Comparison of ENCODE assay signal across 11 cellular contexts in the genomic region with DNA sequence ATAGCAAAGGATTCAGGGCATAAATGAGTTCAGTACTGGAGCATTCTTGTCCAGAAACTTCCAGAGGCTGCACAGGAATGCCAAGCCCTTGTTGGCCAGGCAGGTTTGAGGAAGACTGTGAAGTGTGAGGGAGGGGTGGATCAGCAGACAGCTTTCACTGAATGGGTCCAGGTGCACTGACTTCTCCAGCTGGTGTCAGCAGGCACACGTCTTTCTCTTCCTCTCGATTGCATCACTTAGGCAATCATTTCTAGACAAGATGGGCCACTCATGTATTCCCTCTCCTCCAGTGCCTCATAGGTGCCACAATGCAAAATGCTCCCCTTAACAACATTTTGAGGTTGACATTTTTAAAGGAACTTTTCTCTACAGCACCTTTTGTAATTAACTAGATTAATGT. TPM values are rescaled to one million over a fixed set of nuclear protein-coding genes. Genes with fewer than 3 reads are reported as not detected.
DNase-seq lines count a peak whose midpoint lies in the region; ATAC-seq and TF ChIP-seq lines count a peak whose summit lies in the region.
"Had no signal": no experiment of that assay in that cellular context is flagged by ENCODE, and none has a peak within 500 bp of the region (broad histone marks: within the 10 kb centered on the region; RNA-seq: fewer than 3 reads in every experiment).

No MANE protein-coding gene starts in this region.

- no peaks in the 10 kb centered on the region for H3K9me3 Mint-ChIP-seq in activated CD4-positive, alpha-beta T cell treated with anti-CD3 and anti-CD28 coated beads, Interleukin-2, amount 10 ng/mL, durations not matched to agents 24 days and 14 days

- H3K27ac Mint-ChIP-seq in activated CD4-positive, alpha-beta T cell treated with anti-CD3 and anti-CD28 coated beads, Interleukin-2, amount 10 ng/mL, durations not matched to agents 24 days and 14 days: no peak overlapping the region

- H3K4me3 ChIP-seq in LNCaP clone FGC (ENCODE audit: low read depth, low read length): no peak overlapping the region
- H3K4me3 ChIP-seq in dorsolateral prefrontal cortex: no peak overlapping the region
- H3K4me3 ChIP-seq: psoas muscle, upper lobe of left lung had no signal

- peak overlapping the region in 35 of 59 donors; percentile 8 to 78 (median 53) for H3K27ac ChIP-seq in dorsolateral prefrontal cortex
- H3K27ac ChIP-seq: psoas muscle, upper lobe of left lung had no signal

- peaks cover 4% of the 10 kb centered on the region for H3K36me3 Mint-ChIP-seq in activated CD4-positive, alpha-beta T cell treated with anti-CD3 and anti-CD28 coated beads, Interleukin-2, amount 10 ng/mL, durations not matched to agents 24 days and 14 days (ENCODE audit: low read depth)

- no peaks in the 10 kb centered on the region for H3K27me3 ChIP-seq in dorsolateral prefrontal cortex
- H3K27me3 ChIP-seq: upper lobe of left lung had no signal

- peak; percentile 74 for ATAC-seq in GM21515 (IDR thresholded peaks at IDR 0.05; ENCODE audit: unreplicated experiment)
- ATAC-seq: psoas muscle had no signal

- H3K4me1 Mint-ChIP-seq in activated CD4-positive, alpha-beta T cell treated with anti-CD3 and anti-CD28 coated beads, Interleukin-2, amount 10 ng/mL, durations not matched to agents 24 days and 14 days: no peaks in the 10 kb centered on the region

- TF ChIP-seq CTCF in LNCaP clone FGC (IDR thresholded peaks at IDR 0.05; ENCODE audit: control insufficient read depth, extremely low read depth, insufficient read depth): peak; percentile 65
- TF ChIP-seq CTCF in dorsolateral prefrontal cortex (IDR thresholded peaks at IDR 0.05 in 54 of 56, conservative IDR thresholded peaks at IDR 0.05 in 2 of 56; ENCODE audit: low read depth in 1 of 56, partially characterized antibody in 56 of 56): no peak

- H3K27me3 Mint-ChIP-seq in activated CD4-positive, alpha-beta T cell treated with anti-CD3 and anti-CD28 coated beads, Interleukin-2, amount 10 ng/mL, durations not matched to agents 24 days and 14 days: peaks cover 3% of the 10 kb centered on the region

- H3K4me3 Mint-ChIP-seq in activated CD4-positive, alpha-beta T cell treated with anti-CD3 and anti-CD28 coated beads, Interleukin-2, amount 10 ng/mL, durations not matched to agents 24 days and 14 days: no peak overlapping the region

- DNase-seq in COLO668 (lab: John Stamatoyannopoulos, UW; ENCODE audit: unreplicated experiment): peak; percentile 21
- peak; percentile 52 for DNase-seq in LNCaP clone FGC (ENCODE audit: low read depth)
- no peak for DNase-seq in dorsolateral prefrontal cortex
- no peak for DNase-seq in T-helper 9 cell
- DNase-seq in amniotic stem cell (lab: John Stamatoyannopoulos, UW): no peak
- no peak for DNase-seq in occipital lobe (lab: John Stamatoyannopoulos, UW)
- DNase-seq in activated CD4-positive, alpha-beta T cell treated with anti-CD3 and anti-CD28 coated beads, Interleukin-2, amount 10 ng/mL, durations not matched to agents 24 days and 14 days: no peak
- DNase-seq: erythroblast, psoas muscle had no signal

- intact Hi-C loops in dorsolateral prefrontal cortex (cut with DNase I): no loop called here
- intact Hi-C loops in activated CD4-positive, alpha-beta T cell treated with anti-CD3 and anti-CD28 coated beads, Interleukin-2, amount 10 ng/mL, durations not matched to agents 24 days and 14 days (cut with micrococcal nuclease): no loop called here

RNA-seq across cellular contexts. Expression of gene PLEKHS1, which starts 15.6 kb away (rescaled TPM):
- total RNA-seq in dorsolateral prefrontal cortex: under 1 TPM in 11 of 120 experiments, not detected in 109; 0.13 to 0.76 (median 0.28) TPM
- not detected for total RNA-seq in occipital lobe
- total RNA-seq in activated CD4-positive, alpha-beta T cell treated with anti-CD3 and anti-CD28 coated beads, Interleukin-2, amount 10 ng/mL, durations not matched to agents 24 days and 14 days: not detected in 2 replicates
- total RNA-seq: psoas muscle had no signal

RNA-seq across cellular contexts. Expression of gene CASP7, which starts 56.2 kb away (rescaled TPM):
- total RNA-seq in dorsolateral prefrontal cortex (10 to 100 TPM in 57 of 120 experiments, 1 to 10 TPM in 63; 4.5 to 31.8 (median 9.8) TPM), occipital lobe (3.9 TPM)
- 15.6 and 16.3 TPM in 2 replicates for total RNA-seq in activated CD4-positive, alpha-beta T cell treated with anti-CD3 and anti-CD28 coated beads, Interleukin-2, amount 10 ng/mL, durations not matched to agents 24 days and 14 days

Comparison
In these comparisons a context has a peak if more than half of its experiments do, and no peak if none do; other contexts are left out.
1. DNase-seq: peak in COLO668 (single experiment) and LNCaP clone FGC (single experiment); none in dorsolateral prefrontal cortex (0 of 10), T-helper 9 cell (single experiment), amniotic stem cell (single experiment), occipital lobe (single experiment) and activated CD4-positive, alpha-beta T cell treated with anti-CD3 and anti-CD28 coated beads, Interleukin-2, amount 10 ng/mL, durations not matched to agents 24 days and 14 days (single experiment).